Comparison of ENCODE assay signal across 30 cellular contexts in genomic region chr11:133827556-133827955, GRCh38. TPM values are rescaled to one million over a fixed set of nuclear protein-coding genes. Genes with fewer than 3 reads are reported as not detected.
"Had no signal": no experiment of that assay in that cellular context is flagged by ENCODE, and none has a peak within 500 bp of the region (broad histone marks: within the 10 kb centered on the region; RNA-seq: fewer than 3 reads in every experiment).

No MANE protein-coding gene starts in this region.

- H3K4me3 ChIP-seq: gastrocnemius medialis, heart left ventricle had no signal

- DNase-seq: activated CD4-positive, alpha-beta memory T cell treated with anti-CD3 and anti-CD28 coated beads for 36 hours; activated CD4-positive, alpha-beta T cell treated with anti-CD3 and anti-CD28 coated beads for 36 hours; activated CD4-positive, alpha-beta T cell treated with anti-CD3 and anti-CD28 coated beads, Interleukin-2, amount 10 ng/mL, durations not matched to agents 24 days and 14 days; activated CD4-positive, CD25-positive, alpha-beta regulatory T cell; activated CD4-positive, CD25-positive, alpha-beta regulatory T cell treated with anti-CD3 and anti-CD28 coated beads, Interleukin-2, amount 50 U/mL, for 72 hours; activated CD8-positive, alpha-beta T cell treated with anti-CD3 and anti-CD28 coated beads, Interleukin-2, amount 10 ng/mL, durations not matched to agents 7 days and 5 days; activated effector memory CD4-positive, alpha-beta T cell treated with Interleukin-2 at 50 U/mL for 16 hours; activated gamma-delta T cell treated with Interleukin-2 at 50 U/mL for 16 hours; activated naive CD4-positive, alpha-beta T cell treated with anti-CD3 and anti-CD28 coated beads, Interleukin-2, amount 50 U/mL, for 16 hours; activated naive CD4-positive, alpha-beta T cell treated with Interleukin-2 at 50 U/mL for 16 hours; activated T-cell treated with anti-CD3 and anti-CD28 coated beads, Interleukin-2, amount 50 U/mL, for 4 hours; amniotic stem cell; anterior cingulate cortex; brain microvascular endothelial cell; caudate nucleus; effector memory CD4-positive, alpha-beta T cell; endodermal cell; foreskin keratinocyte; gastrocnemius medialis; glutamatergic neuron; heart left ventricle; T-helper 2 cell had no signal

- H3K27ac ChIP-seq: brain microvascular endothelial cell, foreskin keratinocyte, gastrocnemius medialis, heart left ventricle had no signal

- H3K4me1 ChIP-seq: foreskin keratinocyte, gastrocnemius medialis had no signal

- H3K27me3 ChIP-seq: brain microvascular endothelial cell, foreskin keratinocyte had no signal

- H3K36me3 ChIP-seq: brain microvascular endothelial cell, gastrocnemius medialis, heart left ventricle had no signal

- H3K9me3 ChIP-seq: gastrocnemius medialis, heart left ventricle had no signal

RNA-seq across cellular contexts. Expression of gene SPATA19, which starts 17.8 kb away (rescaled TPM):
- total RNA-seq: activated CD4-positive, alpha-beta memory T cell treated with anti-CD3 and anti-CD28 coated beads for 36 hours; activated CD4-positive, alpha-beta T cell treated with anti-CD3 and anti-CD28 coated beads for 36 hours; activated CD4-positive, alpha-beta T cell treated with anti-CD3 and anti-CD28 coated beads, Interleukin-2, amount 10 ng/mL, durations not matched to agents 24 days and 14 days; activated CD8-positive, alpha-beta T cell treated with anti-CD3 and anti-CD28 coated beads, Interleukin-2, amount 10 ng/mL, durations not matched to agents 7 days and 5 days; activated T-cell treated with anti-CD3 and anti-CD28 coated beads, Interleukin-2, amount 50 U/mL, for 4 hours; activated T-helper 17 cell treated with anti-CD3 and anti-CD28 coated beads, Interleukin-2, amount 50 U/mL, for 72 hours; astrocyte; bronchial epithelial cell; chondrocyte; dermis microvascular lymphatic vessel endothelial cell; endodermal cell; epithelial cell of proximal tubule; esophagus mucosa; foreskin keratinocyte; gastrocnemius medialis; heart left ventricle; T-helper 1 cell treated with Interleukin-12 subunit alpha and Interleukin-12 subunit beta and Interleukin-4 antibody, amounts not matched to agents 30 ng/mL and 1 ng/mL, for 36 hours had no signal
